Comparison of ENCODE assay signal across 1 cellular context in the genomic region with DNA sequence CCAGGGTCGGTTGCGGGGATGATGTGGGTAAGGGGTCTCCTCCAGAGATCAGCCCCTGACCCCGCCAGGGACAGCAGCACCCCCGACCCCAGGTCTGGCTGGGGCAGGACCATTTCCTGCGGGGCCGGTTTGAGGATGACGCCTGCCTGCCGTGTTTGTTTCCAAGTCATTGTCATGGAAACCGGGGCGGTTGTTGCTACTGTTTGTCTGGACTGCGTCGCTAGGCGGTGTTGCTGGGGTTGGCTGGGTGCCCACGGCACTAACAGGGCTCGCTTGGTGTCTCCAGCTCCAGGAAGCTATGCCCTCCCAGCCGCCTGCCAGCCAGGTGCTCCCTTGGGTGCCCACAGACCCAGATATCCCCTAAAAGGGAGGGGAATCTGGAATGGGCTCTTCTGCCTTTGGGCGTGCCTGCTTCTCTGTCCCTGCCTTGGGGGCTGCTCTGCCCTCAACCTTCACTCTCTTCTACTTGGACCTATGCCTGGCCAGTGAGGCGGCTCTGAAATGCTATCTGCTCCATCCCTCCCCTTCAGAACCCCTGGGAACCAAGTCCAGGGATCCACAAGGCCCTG.
A peak's percentile ranks its signal among the peaks of the same experiment; 100 is the strongest.
TF ChIP-seq lines count a peak whose summit lies in the region.

No MANE protein-coding gene starts in this region.

TF ChIP-seq in HEK293, 187 proteins besides CTCF, POLR2A, EP300 and RAD21 (continued from another document):
- TF ChIP-seq, protein P1, sequence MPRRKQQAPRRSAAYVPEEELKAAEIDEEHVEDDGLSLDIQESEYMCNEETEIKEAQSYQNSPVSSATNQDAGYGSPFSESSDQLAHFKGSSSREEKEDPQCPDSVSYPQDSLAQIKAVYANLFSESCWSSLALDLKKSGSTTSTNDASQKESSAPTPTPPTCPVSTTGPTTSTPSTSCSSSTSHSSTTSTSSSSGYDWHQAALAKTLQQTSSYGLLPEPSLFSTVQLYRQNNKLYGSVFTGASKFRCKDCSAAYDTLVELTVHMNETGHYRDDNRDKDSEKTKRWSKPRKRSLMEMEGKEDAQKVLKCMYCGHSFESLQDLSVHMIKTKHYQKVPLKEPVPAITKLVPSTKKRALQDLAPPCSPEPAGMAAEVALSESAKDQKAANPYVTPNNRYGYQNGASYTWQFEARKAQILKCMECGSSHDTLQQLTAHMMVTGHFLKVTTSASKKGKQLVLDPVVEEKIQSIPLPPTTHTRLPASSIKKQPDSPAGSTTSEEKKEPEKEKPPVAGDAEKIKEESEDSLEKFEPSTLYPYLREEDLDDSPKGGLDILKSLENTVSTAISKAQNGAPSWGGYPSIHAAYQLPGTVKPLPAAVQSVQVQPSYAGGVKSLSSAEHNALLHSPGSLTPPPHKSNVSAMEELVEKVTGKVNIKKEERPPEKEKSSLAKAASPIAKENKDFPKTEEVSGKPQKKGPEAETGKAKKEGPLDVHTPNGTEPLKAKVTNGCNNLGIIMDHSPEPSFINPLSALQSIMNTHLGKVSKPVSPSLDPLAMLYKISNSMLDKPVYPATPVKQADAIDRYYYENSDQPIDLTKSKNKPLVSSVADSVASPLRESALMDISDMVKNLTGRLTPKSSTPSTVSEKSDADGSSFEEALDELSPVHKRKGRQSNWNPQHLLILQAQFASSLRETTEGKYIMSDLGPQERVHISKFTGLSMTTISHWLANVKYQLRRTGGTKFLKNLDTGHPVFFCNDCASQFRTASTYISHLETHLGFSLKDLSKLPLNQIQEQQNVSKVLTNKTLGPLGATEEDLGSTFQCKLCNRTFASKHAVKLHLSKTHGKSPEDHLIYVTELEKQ (tag by site-specific recombination; IDR thresholded peaks at IDR 0.05; ENCODE audit: borderline replicate concordance) = peak; percentile 52; the same call in 1 of the 2 replicates
- TF ChIP-seq, protein P2, sequence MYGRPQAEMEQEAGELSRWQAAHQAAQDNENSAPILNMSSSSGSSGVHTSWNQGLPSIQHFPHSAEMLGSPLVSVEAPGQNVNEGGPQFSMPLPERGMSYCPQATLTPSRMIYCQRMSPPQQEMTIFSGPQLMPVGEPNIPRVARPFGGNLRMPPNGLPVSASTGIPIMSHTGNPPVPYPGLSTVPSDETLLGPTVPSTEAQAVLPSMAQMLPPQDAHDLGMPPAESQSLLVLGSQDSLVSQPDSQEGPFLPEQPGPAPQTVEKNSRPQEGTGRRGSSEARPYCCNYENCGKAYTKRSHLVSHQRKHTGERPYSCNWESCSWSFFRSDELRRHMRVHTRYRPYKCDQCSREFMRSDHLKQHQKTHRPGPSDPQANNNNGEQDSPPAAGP (tag by site-specific recombination; IDR thresholded peaks at IDR 0.05) = peak; percentile 53; the same call in 1 of the 2 replicates
- peak; percentile 81 for TF ChIP-seq ZNF341 (tag by site-specific recombination; IDR thresholded peaks at IDR 0.05; ENCODE audit: low read depth)
- peak; percentile 43; the same call in 1 of the 2 replicates for TF ChIP-seq GLIS1 (tag by site-specific recombination; IDR thresholded peaks at IDR 0.05)
- 0 out of 2 replicates have a peak, but pooled peaks have one; percentile 28 for TF ChIP-seq KLF16 (tag by site-specific recombination; IDR thresholded peaks at IDR 0.05)
- TF ChIP-seq ZNF600 (tag by site-specific recombination; IDR thresholded peaks at IDR 0.05) = peak; percentile 76
- peak; percentile 68 for TF ChIP-seq ZIC2 (tag by site-specific recombination; IDR thresholded peaks at IDR 0.05)
- TF ChIP-seq, protein P3, sequence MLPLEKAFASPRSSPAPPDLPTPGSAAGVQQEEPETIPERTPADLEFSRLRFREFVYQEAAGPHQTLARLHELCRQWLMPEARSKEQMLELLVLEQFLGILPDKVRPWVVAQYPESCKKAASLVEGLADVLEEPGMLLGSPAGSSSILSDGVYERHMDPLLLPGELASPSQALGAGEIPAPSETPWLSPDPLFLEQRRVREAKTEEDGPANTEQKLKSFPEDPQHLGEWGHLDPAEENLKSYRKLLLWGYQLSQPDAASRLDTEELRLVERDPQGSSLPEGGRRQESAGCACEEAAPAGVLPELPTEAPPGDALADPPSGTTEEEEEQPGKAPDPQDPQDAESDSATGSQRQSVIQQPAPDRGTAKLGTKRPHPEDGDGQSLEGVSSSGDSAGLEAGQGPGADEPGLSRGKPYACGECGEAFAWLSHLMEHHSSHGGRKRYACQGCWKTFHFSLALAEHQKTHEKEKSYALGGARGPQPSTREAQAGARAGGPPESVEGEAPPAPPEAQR (tag by site-specific recombination; IDR thresholded peaks at IDR 0.05) = no peak
- TF ChIP-seq ZNF776 (tag by site-specific recombination; IDR thresholded peaks at IDR 0.05; ENCODE audit: borderline replicate concordance) = no peak
- no peak for TF ChIP-seq KLF9 (tag by site-specific recombination; IDR thresholded peaks at IDR 0.05; ENCODE audit: low read depth)
- TF ChIP-seq, protein P4, sequence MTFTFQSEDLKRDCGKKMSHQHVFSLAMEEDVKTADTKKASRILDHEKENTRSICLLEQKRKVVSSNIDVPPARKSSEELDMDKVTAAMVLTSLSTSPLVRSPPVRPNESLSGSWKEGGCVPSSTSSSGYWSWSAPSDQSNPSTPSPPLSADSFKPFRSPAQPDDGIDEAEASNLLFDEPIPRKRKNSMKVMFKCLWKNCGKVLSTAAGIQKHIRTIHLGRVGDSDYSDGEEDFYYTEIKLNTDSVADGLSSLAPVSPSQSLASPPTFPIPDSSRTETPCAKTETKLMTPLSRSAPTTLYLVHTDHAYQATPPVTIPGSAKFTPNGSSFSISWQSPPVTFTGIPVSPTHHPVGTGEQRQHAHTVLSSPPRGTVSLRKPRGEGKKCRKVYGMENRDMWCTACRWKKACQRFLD (tag by site-specific recombination; IDR thresholded peaks at IDR 0.05) = no peak
- peak; percentile 37; the same call in 1 of the 2 replicates for TF ChIP-seq ZBTB21 (tag by site-specific recombination; IDR thresholded peaks at IDR 0.05)
- peak; percentile 56; the same call in 1 of the 2 replicates for TF ChIP-seq SP2 (tag by site-specific recombination; IDR thresholded peaks at IDR 0.05)
- peak; percentile 68; the same call in 1 of the 2 replicates for TF ChIP-seq ZBTB17 (tag by site-specific recombination; IDR thresholded peaks at IDR 0.05)
- TF ChIP-seq KLF10 (tag by site-specific recombination; IDR thresholded peaks at IDR 0.05) = peak; percentile 23; the same call in 1 of the 2 replicates
- peak; percentile 12; the same call in 1 of the 2 replicates for TF ChIP-seq ZEB2 (tag by site-specific recombination; IDR thresholded peaks at IDR 0.05)
- peak; percentile 47 for TF ChIP-seq WT1 (tag by site-specific recombination; IDR thresholded peaks at IDR 0.05)
- TF ChIP-seq ZNF274 (IDR thresholded peaks at IDR 0.05; ENCODE audit: low read length) = no peak
- no peak for TF ChIP-seq ZNF274 (tag by site-specific recombination; IDR thresholded peaks at IDR 0.05; ENCODE audit: borderline replicate concordance)
- TF ChIP-seq, protein P5, sequence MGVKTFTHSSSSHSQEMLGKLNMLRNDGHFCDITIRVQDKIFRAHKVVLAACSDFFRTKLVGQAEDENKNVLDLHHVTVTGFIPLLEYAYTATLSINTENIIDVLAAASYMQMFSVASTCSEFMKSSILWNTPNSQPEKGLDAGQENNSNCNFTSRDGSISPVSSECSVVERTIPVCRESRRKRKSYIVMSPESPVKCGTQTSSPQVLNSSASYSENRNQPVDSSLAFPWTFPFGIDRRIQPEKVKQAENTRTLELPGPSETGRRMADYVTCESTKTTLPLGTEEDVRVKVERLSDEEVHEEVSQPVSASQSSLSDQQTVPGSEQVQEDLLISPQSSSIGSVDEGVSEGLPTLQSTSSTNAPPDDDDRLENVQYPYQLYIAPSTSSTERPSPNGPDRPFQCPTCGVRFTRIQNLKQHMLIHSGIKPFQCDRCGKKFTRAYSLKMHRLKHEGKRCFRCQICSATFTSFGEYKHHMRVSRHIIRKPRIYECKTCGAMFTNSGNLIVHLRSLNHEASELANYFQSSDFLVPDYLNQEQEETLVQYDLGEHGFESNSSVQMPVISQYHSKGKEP (tag by site-specific recombination; IDR thresholded peaks at IDR 0.05) = no peak
- TF ChIP-seq ZNF548 (tag by site-specific recombination; IDR thresholded peaks at IDR 0.05) = no peak
- TF ChIP-seq, protein P6, sequence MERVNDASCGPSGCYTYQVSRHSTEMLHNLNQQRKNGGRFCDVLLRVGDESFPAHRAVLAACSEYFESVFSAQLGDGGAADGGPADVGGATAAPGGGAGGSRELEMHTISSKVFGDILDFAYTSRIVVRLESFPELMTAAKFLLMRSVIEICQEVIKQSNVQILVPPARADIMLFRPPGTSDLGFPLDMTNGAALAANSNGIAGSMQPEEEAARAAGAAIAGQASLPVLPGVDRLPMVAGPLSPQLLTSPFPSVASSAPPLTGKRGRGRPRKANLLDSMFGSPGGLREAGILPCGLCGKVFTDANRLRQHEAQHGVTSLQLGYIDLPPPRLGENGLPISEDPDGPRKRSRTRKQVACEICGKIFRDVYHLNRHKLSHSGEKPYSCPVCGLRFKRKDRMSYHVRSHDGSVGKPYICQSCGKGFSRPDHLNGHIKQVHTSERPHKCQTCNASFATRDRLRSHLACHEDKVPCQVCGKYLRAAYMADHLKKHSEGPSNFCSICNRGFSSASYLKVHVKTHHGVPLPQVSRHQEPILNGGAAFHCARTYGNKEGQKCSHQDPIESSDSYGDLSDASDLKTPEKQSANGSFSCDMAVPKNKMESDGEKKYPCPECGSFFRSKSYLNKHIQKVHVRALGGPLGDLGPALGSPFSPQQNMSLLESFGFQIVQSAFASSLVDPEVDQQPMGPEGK (tag by site-specific recombination; IDR thresholded peaks at IDR 0.05) = peak; percentile 75; the same call in 1 of the 2 replicates
- TF ChIP-seq ZNF423 (tag by site-specific recombination; IDR thresholded peaks at IDR 0.05) = peak; percentile 99
- peak; percentile 86 for TF ChIP-seq ZBTB48 (tag by site-specific recombination; IDR thresholded peaks at IDR 0.05)
- TF ChIP-seq ZBTB8A (tag by site-specific recombination; IDR thresholded peaks at IDR 0.05) = peak; percentile 84
- TF ChIP-seq ZNF549 (tag by site-specific recombination; IDR thresholded peaks at IDR 0.05) = no peak
- TF ChIP-seq ZNF112 (tag by site-specific recombination; IDR thresholded peaks at IDR 0.05) = no peak
- peak; percentile 59 for TF ChIP-seq ZNF629 (tag by site-specific recombination; IDR thresholded peaks at IDR 0.05)
- TF ChIP-seq RBAK (tag by site-specific recombination; IDR thresholded peaks at IDR 0.05) = no peak
- TF ChIP-seq MYNN (tag by site-specific recombination; IDR thresholded peaks at IDR 0.05; ENCODE audit: borderline replicate concordance) = peak; percentile 95
- TF ChIP-seq, protein P7, sequence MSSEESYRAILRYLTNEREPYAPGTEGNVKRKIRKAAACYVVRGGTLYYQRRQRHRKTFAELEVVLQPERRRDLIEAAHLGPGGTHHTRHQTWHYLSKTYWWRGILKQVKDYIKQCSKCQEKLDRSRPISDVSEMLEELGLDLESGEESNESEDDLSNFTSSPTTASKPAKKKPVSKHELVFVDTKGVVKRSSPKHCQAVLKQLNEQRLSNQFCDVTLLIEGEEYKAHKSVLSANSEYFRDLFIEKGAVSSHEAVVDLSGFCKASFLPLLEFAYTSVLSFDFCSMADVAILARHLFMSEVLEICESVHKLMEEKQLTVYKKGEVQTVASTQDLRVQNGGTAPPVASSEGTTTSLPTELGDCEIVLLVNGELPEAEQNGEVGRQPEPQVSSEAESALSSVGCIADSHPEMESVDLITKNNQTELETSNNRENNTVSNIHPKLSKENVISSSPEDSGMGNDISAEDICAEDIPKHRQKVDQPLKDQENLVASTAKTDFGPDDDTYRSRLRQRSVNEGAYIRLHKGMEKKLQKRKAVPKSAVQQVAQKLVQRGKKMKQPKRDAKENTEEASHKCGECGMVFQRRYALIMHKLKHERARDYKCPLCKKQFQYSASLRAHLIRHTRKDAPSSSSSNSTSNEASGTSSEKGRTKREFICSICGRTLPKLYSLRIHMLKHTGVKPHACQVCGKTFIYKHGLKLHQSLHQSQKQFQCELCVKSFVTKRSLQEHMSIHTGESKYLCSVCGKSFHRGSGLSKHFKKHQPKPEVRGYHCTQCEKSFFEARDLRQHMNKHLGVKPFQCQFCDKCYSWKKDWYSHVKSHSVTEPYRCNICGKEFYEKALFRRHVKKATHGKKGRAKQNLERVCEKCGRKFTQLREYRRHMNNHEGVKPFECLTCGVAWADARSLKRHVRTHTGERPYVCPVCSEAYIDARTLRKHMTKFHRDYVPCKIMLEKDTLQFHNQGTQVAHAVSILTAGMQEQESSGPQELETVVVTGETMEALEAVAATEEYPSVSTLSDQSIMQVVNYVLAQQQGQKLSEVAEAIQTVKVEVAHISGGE (tag by site-specific recombination; conservative IDR thresholded peaks at IDR 0.05; ENCODE audit: low read depth) = peak; percentile 41
- TF ChIP-seq, protein P8, sequence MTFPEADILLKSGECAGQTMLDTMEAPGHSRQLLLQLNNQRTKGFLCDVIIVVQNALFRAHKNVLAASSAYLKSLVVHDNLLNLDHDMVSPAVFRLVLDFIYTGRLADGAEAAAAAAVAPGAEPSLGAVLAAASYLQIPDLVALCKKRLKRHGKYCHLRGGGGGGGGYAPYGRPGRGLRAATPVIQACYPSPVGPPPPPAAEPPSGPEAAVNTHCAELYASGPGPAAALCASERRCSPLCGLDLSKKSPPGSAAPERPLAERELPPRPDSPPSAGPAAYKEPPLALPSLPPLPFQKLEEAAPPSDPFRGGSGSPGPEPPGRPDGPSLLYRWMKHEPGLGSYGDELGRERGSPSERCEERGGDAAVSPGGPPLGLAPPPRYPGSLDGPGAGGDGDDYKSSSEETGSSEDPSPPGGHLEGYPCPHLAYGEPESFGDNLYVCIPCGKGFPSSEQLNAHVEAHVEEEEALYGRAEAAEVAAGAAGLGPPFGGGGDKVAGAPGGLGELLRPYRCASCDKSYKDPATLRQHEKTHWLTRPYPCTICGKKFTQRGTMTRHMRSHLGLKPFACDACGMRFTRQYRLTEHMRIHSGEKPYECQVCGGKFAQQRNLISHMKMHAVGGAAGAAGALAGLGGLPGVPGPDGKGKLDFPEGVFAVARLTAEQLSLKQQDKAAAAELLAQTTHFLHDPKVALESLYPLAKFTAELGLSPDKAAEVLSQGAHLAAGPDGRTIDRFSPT (tag by site-specific recombination; IDR thresholded peaks at IDR 0.05) = peak; percentile 85
- TF ChIP-seq ZNF624 (tag by site-specific recombination; IDR thresholded peaks at IDR 0.05) = no peak
- TF ChIP-seq, protein P9, sequence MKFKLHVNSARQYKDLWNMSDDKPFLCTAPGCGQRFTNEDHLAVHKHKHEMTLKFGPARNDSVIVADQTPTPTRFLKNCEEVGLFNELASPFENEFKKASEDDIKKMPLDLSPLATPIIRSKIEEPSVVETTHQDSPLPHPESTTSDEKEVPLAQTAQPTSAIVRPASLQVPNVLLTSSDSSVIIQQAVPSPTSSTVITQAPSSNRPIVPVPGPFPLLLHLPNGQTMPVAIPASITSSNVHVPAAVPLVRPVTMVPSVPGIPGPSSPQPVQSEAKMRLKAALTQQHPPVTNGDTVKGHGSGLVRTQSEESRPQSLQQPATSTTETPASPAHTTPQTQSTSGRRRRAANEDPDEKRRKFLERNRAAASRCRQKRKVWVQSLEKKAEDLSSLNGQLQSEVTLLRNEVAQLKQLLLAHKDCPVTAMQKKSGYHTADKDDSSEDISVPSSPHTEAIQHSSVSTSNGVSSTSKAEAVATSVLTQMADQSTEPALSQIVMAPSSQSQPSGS (tag by site-specific recombination; IDR thresholded peaks at IDR 0.05; ENCODE audit: low read depth) = peak; percentile 8; the same call in 1 of the 2 replicates
- TF ChIP-seq ZNF561 (tag by site-specific recombination; IDR thresholded peaks at IDR 0.05; ENCODE audit: borderline replicate concordance) = peak; percentile 23; the same call in 1 of the 2 replicates
